Comparison of ENCODE assay signal across 13 cellular contexts in genomic region chr5:170571331-170571731, GRCh38.
DNase-seq lines count a peak whose midpoint lies in the region; ATAC-seq, FAIRE-seq and TF ChIP-seq lines count a peak whose summit lies in the region.
"Had no signal": no experiment of that assay in that cellular context is flagged by ENCODE, and none has a peak within 500 bp of the region (broad histone marks: within the 10 kb centered on the region; RNA-seq: fewer than 3 reads in every experiment).

No MANE protein-coding gene starts in this region.

- 20% methylated on average over 3 of the region's 5 CpGs for WGBS in HepG2 (ENCODE audit: low lambda C conversion rate)

- H3K9me3 ChIP-seq in HepG2 (ENCODE audit: low read length) (peaks cover 9% of the 10 kb centered on the region; the same call in 1 of the 2 replicates), OCI-LY7 (ENCODE audit: low read length) (no peaks in the 10 kb centered on the region)
- H3K9me3 ChIP-seq: ovary had no signal

- ATAC-seq in HepG2, result peak; percentile 65; the same call in 1 of the 3 replicates
- no peak for ATAC-seq in HG02840 (IDR thresholded peaks at IDR 0.05; ENCODE audit: low FRiP score, unreplicated experiment)
- ATAC-seq in GM18909 (IDR thresholded peaks at IDR 0.05; ENCODE audit: poor library complexity, unreplicated experiment), result no peak
- ATAC-seq: activated naive CD8-positive, alpha-beta T cell treated with anti-CD3 and anti-CD28 coated beads, Interleukin-2, amount 50 U/mL, for 24 hours had no signal

- BruUV-seq in HepG2 (replicated peaks; lab: Mats Ljungman, UMichigan) (no TSS peak), OCI-LY7 (replicated peaks; lab: Mats Ljungman, UMichigan) (no TSS peak)

- H3K79me2 ChIP-seq in HepG2 (ENCODE audit: insufficient read depth, low read length), result no peaks in the 10 kb centered on the region
- no peaks in the 10 kb centered on the region for H3K79me2 ChIP-seq in OCI-LY7 (ENCODE audit: insufficient read depth, low read depth, low read length)

- no peaks in the 10 kb centered on the region for H3K36me3 ChIP-seq in HepG2 (replicated peaks in 1 of 2; ENCODE audit: control insufficient read depth in 1 of 2, insufficient read depth in 2 of 2, low read length in 2 of 2)
- no peaks in the 10 kb centered on the region for H3K36me3 ChIP-seq in OCI-LY7 (ENCODE audit: insufficient read depth, low read length)
- H3K36me3 ChIP-seq: ovary had no signal

- CTCF ChIA-PET in AG04449 (lab: Yijun Ruan, JAX), result interaction anchor here (1.0 kb wide), 1 partner anchor 10 kb away, joined by 3 read pairs; no protein-coding TSS in a partner anchor
- CTCF ChIA-PET in HepG2 (lab: Yijun Ruan, JAX; ENCODE audit: low intra/inter-chr PET ratio, low total read pairs), result no interaction called here
- CTCF ChIA-PET in OCI-LY7 (lab: Charles Lee; ENCODE audit: unreplicated experiment), result no interaction called here

- TF ChIP-seq RAD21 in HepG2 (CRISPR knock-in tag; IDR thresholded peaks at IDR 0.05), result no peak

- H3K4me3 ChIP-seq in AG04449 (ENCODE audit: low read depth, low read length) (no peak overlapping the region), astrocyte of the cerebellum (ENCODE audit: low read depth, low read length) (no peak overlapping the region), HepG2 (replicated peaks in 1 of 3; ENCODE audit: insufficient read depth in 1 of 3, low read depth in 2 of 3, low read length in 3 of 3) (no peak overlapping the region), OCI-LY7 (ENCODE audit: low read depth, low read length, poor library complexity, severe bottlenecking) (no peak overlapping the region)
- H3K4me3 ChIP-seq: ovary had no signal

- H2AFZ ChIP-seq in HepG2 (ENCODE audit: low read length) (no peak overlapping the region), OCI-LY7 (ENCODE audit: low read length) (no peak overlapping the region)

- H3K4me1 ChIP-seq in HepG2 (ENCODE audit: insufficient read depth, low read length) (no peaks in the 10 kb centered on the region), OCI-LY7 (ENCODE audit: insufficient read depth, low read length, poor library complexity, severe bottlenecking) (no peaks in the 10 kb centered on the region)

- H3K9me2 ChIP-seq in OCI-LY7 (ENCODE audit: insufficient read depth, low read length), result no peaks in the 10 kb centered on the region

- no peak overlapping the region for H3K4me2 ChIP-seq in HepG2 (ENCODE audit: low read depth, low read length)
- no peak overlapping the region for H3K4me2 ChIP-seq in OCI-LY7 (ENCODE audit: low read length)

- H4K20me1 ChIP-seq in HepG2 (ENCODE audit: insufficient read depth, low read length) (no peaks in the 10 kb centered on the region), OCI-LY7 (ENCODE audit: insufficient read depth, low read length) (no peaks in the 10 kb centered on the region)

- intact Hi-C loops in HepG2 (cut with micrococcal nuclease; ENCODE audit: unreplicated experiment) (no loop called here), OCI-LY7 (cut with micrococcal nuclease; ENCODE audit: unreplicated experiment) (no loop called here)

- no peak for TF ChIP-seq POLR2A in HepG2 (IDR thresholded peaks at IDR 0.05; ENCODE audit: insufficient read depth in 1 of 2, low read depth in 2 of 2, low read length in 2 of 2)

- peaks cover 2 to 33% of the 10 kb centered on the region in 2 experiments; a peak in 3 of 5 replicates for H3K27me3 ChIP-seq in HepG2 (ENCODE audit: control insufficient read depth in 1 of 2, insufficient read depth in 2 of 2, low read length in 2 of 2)
- H3K27me3 ChIP-seq: ovary had no signal

- TF ChIP-seq EP300 in HepG2 (IDR thresholded peaks at IDR 0.05; ENCODE audit: low read depth in 2 of 2, low read length in 2 of 2) (no peak), HepG2 (CRISPR knock-in tag; IDR thresholded peaks at IDR 0.05; ENCODE audit: borderline replicate concordance) (no peak)

- peak; percentile 14 for DNase-seq in AG04449 (ENCODE audit: low read depth, low spot score)
- DNase-seq in HS-27A (ENCODE audit: low read depth), result peak; percentile 14
- DNase-seq in astrocyte of the cerebellum (ENCODE audit: low read depth), result peak; percentile 61
- peak; percentile 4 for DNase-seq in HepG2 (ENCODE audit: low spot score)
- DNase-seq in OCI-LY7 (ENCODE audit: low spot score), result no peak
- DNase-seq in cerebellum (ENCODE audit: low spot score), result no peak
- DNase-seq: activated CD4-positive, alpha-beta memory T cell treated with anti-CD3 and anti-CD28 coated beads, Interleukin-2, amount 10 ng/mL, durations not matched to agents 7 days and 5 days; activated naive CD8-positive, alpha-beta T cell treated with anti-CD3 and anti-CD28 coated beads, Interleukin-2, amount 50 U/mL, for 24 hours; KG1; ovary had no signal

- in situ Hi-C loops in astrocyte of the cerebellum (cut with HindIII; ENCODE audit: low sequenced_read_pairs), result loop anchor here (25.0 kb wide), 1 partner anchor 109 kb away; no protein-coding TSS in a partner anchor
- in situ Hi-C loops in HepG2 (cut with HindIII; ENCODE audit: extremely low pct_ligation_motif_present, low pct_unique_long_range_greater_than_20kb), result no loop called here

- H3K27ac ChIP-seq in HepG2 (ENCODE audit: extremely low read length, insufficient read depth, low read length) (no peak overlapping the region), OCI-LY7 (ENCODE audit: low read depth, low read length, poor library complexity, severe bottlenecking) (no peak overlapping the region)
- H3K27ac ChIP-seq: ovary had no signal

- no peak for TF ChIP-seq CTCF in AG04449 (IDR thresholded peaks at IDR 0.05; ENCODE audit: insufficient read depth, low read length, missing control alignments)
- peak; percentile 35 for TF ChIP-seq CTCF in astrocyte of the cerebellum (IDR thresholded peaks at IDR 0.05; ENCODE audit: low read depth, low read length, missing control alignments)
- TF ChIP-seq CTCF in HepG2 (CRISPR knock-in tag; IDR thresholded peaks at IDR 0.05), result no peak
- TF ChIP-seq CTCF in OCI-LY7 (conservative IDR thresholded peaks at IDR 0.05; ENCODE audit: low read length), result no peak

- H3K9ac ChIP-seq in HepG2 (ENCODE audit: insufficient read depth, low read depth, low read length), result no peak overlapping the region

- no peak for FAIRE-seq in HepG2 (lab: Jason Lieb, UNC)
- FAIRE-seq: keratinocyte had no signal

- POLR2A ChIA-PET in AG04449 (lab: Yijun Ruan, JAX), result no interaction called here
- POLR2A ChIA-PET in HepG2 (lab: Yijun Ruan, JAX), result no interaction called here
- POLR2A ChIA-PET in OCI-LY7 (lab: Charles Lee), result no interaction called here

TF ChIP-seq in HepG2, 621 proteins besides CTCF, POLR2A, EP300 and RAD21:
- TF ChIP-seq SOX5 (CRISPR knock-in tag; IDR thresholded peaks at IDR 0.05; ENCODE audit: borderline replicate concordance) (peak; percentile 37; the same call in 1 of the 2 replicates), ZNF33A (CRISPR knock-in tag; IDR thresholded peaks at IDR 0.05; ENCODE audit: borderline replicate concordance) (no peak)

Comparison
In these comparisons a context has a peak if more than half of its experiments do, and no peak if none do; other contexts are left out.
1. DNase-seq: peak in AG04449 (single experiment), HS-27A (single experiment), astrocyte of the cerebellum (single experiment) and HepG2 (single experiment); none in OCI-LY7 (single experiment) and cerebellum (single experiment).